In genomic region chr12:121087467-121088207, GRCh38 we compare ENCODE assay signal across 18 cellular contexts. TPM values are rescaled to one million over a fixed set of nuclear protein-coding genes. Genes with fewer than 3 reads are reported as not detected.
A peak's percentile ranks its signal among the peaks of the same experiment; 100 is the strongest.
DNase-seq lines count a peak whose midpoint lies in the region; ATAC-seq, FAIRE-seq and TF ChIP-seq lines count a peak whose summit lies in the region.
"Had no signal": no experiment of that assay in that cellular context is flagged by ENCODE, and none has a peak within 500 bp of the region (broad histone marks: within the 10 kb centered on the region; RNA-seq: fewer than 3 reads in every experiment).

No MANE protein-coding gene starts in this region.

- RAD21 ChIA-PET in GM12878 (lab: Charles Lee; ENCODE audit: unreplicated experiment) = no interaction called here

- H2AFZ ChIP-seq in GM23338 (peak overlapping the region; percentile 32; the same call in 1 of the 2 replicates), GM12878 (ENCODE audit: control insufficient read depth, low read depth, low read length) (peak overlapping the region; percentile 70)

- TF ChIP-seq CTCF in GM23338 (conservative IDR thresholded peaks at IDR 0.05; ENCODE audit: low read depth in 2 of 2) = no peak
- TF ChIP-seq CTCF in GM12878 (IDR thresholded peaks at IDR 0.05 in 2 of 3, conservative IDR thresholded peaks at IDR 0.05 in 1 of 3; ENCODE audit: control insufficient read depth in 2 of 3, extremely low read depth in 1 of 3, insufficient read depth in 1 of 3, low read depth in 3 of 3, low read length in 3 of 3) = no peak

- H3K4me1 ChIP-seq in GM23338 (ENCODE audit: insufficient read depth) (no peaks in the 10 kb centered on the region), GM12878 (ENCODE audit: control insufficient read depth, insufficient read depth, low read length) (peaks cover 8% of the 10 kb centered on the region)
- H3K4me1 ChIP-seq in effector memory CD4-positive, alpha-beta T cell (ENCODE audit: control insufficient read depth, insufficient read depth, low read length, poor library complexity, severe bottlenecking) = peaks cover 5% of the 10 kb centered on the region
- H3K4me1 ChIP-seq: adrenal gland, esophagus squamous epithelium, right atrium auricular region had no signal

- H4K20me1 ChIP-seq in GM23338 (replicated peaks; ENCODE audit: insufficient read depth) (no peaks in the 10 kb centered on the region), GM12878 (ENCODE audit: control insufficient read depth, insufficient read depth) (no peaks in the 10 kb centered on the region)

- H3K27me3 ChIP-seq in GM23338 (ENCODE audit: insufficient read depth) (no peaks in the 10 kb centered on the region), GM12878 (replicated peaks in 1 of 2; ENCODE audit: control insufficient read depth in 2 of 2, insufficient read depth in 2 of 2, low read length in 1 of 2) (no peaks in the 10 kb centered on the region)
- H3K27me3 ChIP-seq in effector memory CD4-positive, alpha-beta T cell (replicated peaks; ENCODE audit: control insufficient read depth, insufficient read depth, low read length, poor library complexity, severe bottlenecking) = no peaks in the 10 kb centered on the region
- H3K27me3 ChIP-seq: adrenal gland, cardiac muscle cell, esophagus squamous epithelium, right atrium auricular region had no signal

- no TSS peak for BruUV-seq in GM12878 (replicated peaks; lab: Mats Ljungman, UMichigan)

- POLR2A ChIA-PET in GM12878 (lab: Charles Lee) = no interaction called here

- no peaks in the 10 kb centered on the region for H3F3A ChIP-seq in GM23338 (replicated peaks; ENCODE audit: low read depth)

- SMC1A ChIA-PET in GM12878 (lab: Charles Lee; ENCODE audit: uncharacterized antibody, unreplicated experiment) = no interaction called here

- H3K9ac ChIP-seq in GM12878 (ENCODE audit: control insufficient read depth, insufficient read depth, low read length) = no peak overlapping the region

- no peak for TF ChIP-seq EP300 in GM12878 (IDR thresholded peaks at IDR 0.05; ENCODE audit: borderline replicate concordance in 1 of 2, control insufficient read depth in 1 of 2, low read depth in 2 of 2, low read length in 2 of 2)

- H3K4me2 ChIP-seq in GM23338 (no peak overlapping the region), GM12878 (ENCODE audit: control insufficient read depth, insufficient read depth) (peak overlapping the region; percentile 47; the same call in 1 of the 2 replicates)

- peaks cover 10% of the 10 kb centered on the region for H3K4me1 Mint-ChIP-seq in GM23338
- peaks cover 29% of the 10 kb centered on the region for H3K4me1 Mint-ChIP-seq in stimulated activated naive CD8-positive, alpha-beta T cell treated with anti-CD3 and anti-CD28 coated beads, Interleukin-15, amount 100 ng/mL, for 72 hours

- H3K27me3 Mint-ChIP-seq in GM23338 (ENCODE audit: insufficient read depth, low read depth, poor library complexity) = peaks cover 4% of the 10 kb centered on the region
- H3K27me3 Mint-ChIP-seq in stimulated activated naive CD8-positive, alpha-beta T cell treated with anti-CD3 and anti-CD28 coated beads, Interleukin-15, amount 100 ng/mL, for 72 hours = no peaks in the 10 kb centered on the region
- H3K27me3 Mint-ChIP-seq: activated T-cell treated with anti-CD3 and anti-CD28 coated beads, Interleukin-2, amount 50 U/mL, for 24 hours had no signal

- 43% methylated on average over 11 of the region's 11 CpGs for WGBS in GM12878 (ENCODE audit: insufficient coverage, insufficient replicate concordance, low lambda C conversion rate, missing lambda C conversion rate)

- no peaks in the 10 kb centered on the region for H3K9me2 ChIP-seq in GM23338 (ENCODE audit: insufficient read depth)

- H3K79me2 ChIP-seq in GM23338 (replicated peaks; ENCODE audit: insufficient read depth) (no peaks in the 10 kb centered on the region), GM12878 (ENCODE audit: control insufficient read depth, insufficient read depth, low read length) (no peaks in the 10 kb centered on the region)

- DNase-seq in activated CD8-positive, alpha-beta memory T cell treated with anti-CD3 and anti-CD28 coated beads for 24 hours = peak; percentile 40
- DNase-seq in activated CD8-positive, alpha-beta memory T cell treated with anti-CD3 and anti-CD28 coated beads, Interleukin-2, amount 50 U/mL, for 4 hours = no peak
- no peak for DNase-seq in GM23338 (ENCODE audit: low spot score)
- no peak for DNase-seq in GM12878 (ENCODE audit: low read depth, low spot score)
- DNase-seq in stimulated activated naive CD8-positive, alpha-beta T cell treated with anti-CD3 and anti-CD28 coated beads, Interleukin-15, amount 100 ng/mL, for 72 hours = no peak
- no peak for DNase-seq in effector memory CD4-positive, alpha-beta T cell
- DNase-seq: activated T-cell treated with anti-CD3 and anti-CD28 coated beads, Interleukin-2, amount 50 U/mL, for 24 hours; adrenal gland; esophagus squamous epithelium; mesendoderm; NCI-H1694 had no signal

- H3K9me3 Mint-ChIP-seq in GM23338 = peaks cover 6% of the 10 kb centered on the region; the same call in 2 of the 3 replicates
- no peaks in the 10 kb centered on the region for H3K9me3 Mint-ChIP-seq in stimulated activated naive CD8-positive, alpha-beta T cell treated with anti-CD3 and anti-CD28 coated beads, Interleukin-15, amount 100 ng/mL, for 72 hours
- H3K9me3 Mint-ChIP-seq: activated T-cell treated with anti-CD3 and anti-CD28 coated beads, Interleukin-2, amount 50 U/mL, for 24 hours; neural crest cell had no signal

- H3K4me3 ChIP-seq in GM23338 (no peak overlapping the region), GM12878 (no peak overlapping the region)
- no peak overlapping the region for H3K4me3 ChIP-seq in effector memory CD4-positive, alpha-beta T cell (ENCODE audit: insufficient read depth, low read depth, low read length, poor library complexity, severe bottlenecking)
- H3K4me3 ChIP-seq: adrenal gland, cardiac muscle cell, esophagus squamous epithelium, right atrium auricular region had no signal

- no peaks in the 10 kb centered on the region for H3K36me3 Mint-ChIP-seq in GM23338 (ENCODE audit: low read depth)

- no peak for TF ChIP-seq POLR2A in GM12878 (IDR thresholded peaks at IDR 0.05; ENCODE audit: low read depth, low read length)

- H3K27ac Mint-ChIP-seq in GM23338 = no peak overlapping the region
- peak overlapping the region; percentile 61 to 92 for H3K27ac Mint-ChIP-seq in stimulated activated naive CD8-positive, alpha-beta T cell treated with anti-CD3 and anti-CD28 coated beads, Interleukin-15, amount 100 ng/mL, for 72 hours
- H3K27ac Mint-ChIP-seq: activated T-cell treated with anti-CD3 and anti-CD28 coated beads, Interleukin-2, amount 50 U/mL, for 24 hours had no signal

- no peak for TF ChIP-seq RAD21 in GM12878 (IDR thresholded peaks at IDR 0.05; ENCODE audit: insufficient read depth, low read depth, low read length)

- no peaks in the 10 kb centered on the region for H3K9me3 ChIP-seq in GM12878 (replicated peaks; ENCODE audit: control insufficient read depth, insufficient read depth, low read length)
- no peaks in the 10 kb centered on the region for H3K9me3 ChIP-seq in effector memory CD4-positive, alpha-beta T cell (ENCODE audit: control insufficient read depth, low read length)
- H3K9me3 ChIP-seq: adrenal gland, esophagus squamous epithelium, right atrium auricular region had no signal

- H3K27ac ChIP-seq in GM23338 (ENCODE audit: low read depth) (no peak overlapping the region), GM12878 (ENCODE audit: control insufficient read depth, insufficient read depth) (no peak overlapping the region)
- no peak overlapping the region for H3K27ac ChIP-seq in effector memory CD4-positive, alpha-beta T cell (ENCODE audit: insufficient read depth, low read length, poor library complexity, severe bottlenecking)
- H3K27ac ChIP-seq: adrenal gland, cardiac muscle cell, esophagus squamous epithelium, right atrium auricular region had no signal

- intact Hi-C loops in GM12878 (cut with micrococcal nuclease; ENCODE audit: unreplicated experiment) = no loop called here

- in situ Hi-C loops in GM12878 (cut with MboI) = no loop called here

- CTCF ChIA-PET in GM12878 (lab: Yijun Ruan, JAX) = interaction anchor here (2.6 to 2.7 kb wide), 2 partner anchors 13 to 26 kb away, joined by 7 to 8 read pairs; no protein-coding TSS in a partner anchor

- FAIRE-seq in GM12878 (lab: Jason Lieb, UNC) = no peak
- FAIRE-seq: D721Med, keratinocyte had no signal

- H3K4me3 Mint-ChIP-seq in GM23338 = no peak overlapping the region
- H3K4me3 Mint-ChIP-seq in stimulated activated naive CD8-positive, alpha-beta T cell treated with anti-CD3 and anti-CD28 coated beads, Interleukin-15, amount 100 ng/mL, for 72 hours = peak overlapping the region in 1 of 2 donors; percentile 13
- H3K4me3 Mint-ChIP-seq: activated T-cell treated with anti-CD3 and anti-CD28 coated beads, Interleukin-2, amount 50 U/mL, for 24 hours; neural crest cell had no signal

- no peak for ATAC-seq in GM23338
- peak; percentile 29; the same call in 1 of the 3 replicates for ATAC-seq in GM12878
- no peak for ATAC-seq in stimulated activated naive CD8-positive, alpha-beta T cell treated with anti-CD3 and anti-CD28 coated beads, Interleukin-15, amount 100 ng/mL, for 72 hours
- ATAC-seq in HG02642 (IDR thresholded peaks at IDR 0.05; ENCODE audit: poor library complexity, unreplicated experiment) = no peak
- no peak for ATAC-seq in HG02798 (IDR thresholded peaks at IDR 0.05; ENCODE audit: poor library complexity, unreplicated experiment)

- H3K36me3 ChIP-seq in GM23338 (ENCODE audit: insufficient read depth) = no peaks in the 10 kb centered on the region
- H3K36me3 ChIP-seq in GM12878 (ENCODE audit: control insufficient read depth in 2 of 2, insufficient read depth in 2 of 2, low read length in 1 of 2) = no peaks in the 10 kb centered on the region
- H3K36me3 ChIP-seq in effector memory CD4-positive, alpha-beta T cell (ENCODE audit: control insufficient read depth, insufficient read depth, low read length) = no peaks in the 10 kb centered on the region
- H3K36me3 ChIP-seq: adrenal gland, cardiac muscle cell, esophagus squamous epithelium, right atrium auricular region had no signal

RNA-seq across cellular contexts. Expression of gene P2RX7, which starts 45.0 kb away (rescaled TPM):
- total RNA-seq in GM23338 (2014; rRNA removed; shearing (Covaris generic)) = 0.24 and 0.74 TPM in 2 replicates
- 0.43 and 0.48 TPM in 2 replicates for polyA plus RNA-seq in GM23338 (2016; fragmentation: Nextera tagmentation; extraction: Ambion mirVana)
- total RNA-seq in GM12878 (2013; cell fraction: nucleolus; rRNA removed) = 6.4 and 9.1 TPM in 2 replicates
- total RNA-seq in GM12878 (2014; rRNA removed) = 1.5 and 2.2 TPM in 2 replicates
- total RNA-seq in GM12878 (2014; rRNA removed; fragmentation: Illumina TruSeq; extraction: Trizol) = 1.7 and 1.8 TPM in 2 replicates
- total RNA-seq in GM12878 (2021) = 1.5 and 2.2 TPM in 2 replicates
- 0.43 TPM for polyA plus RNA-seq in GM12878 (2011; ENCODE audit: low read depth)
- polyA plus RNA-seq in GM12878 (2011; rRNA removed) = 1.7 and 2.2 TPM in 2 replicates
- polyA plus RNA-seq in GM12878 (2011; cell fraction: cytosol; rRNA removed) = 1.3 and 1.8 TPM in 2 replicates
- 1.5 and 1.8 TPM in 2 replicates for polyA plus RNA-seq in GM12878 (2011; cell fraction: nucleus; rRNA removed)
- 0.60 and 1.3 TPM in 2 replicates for polyA plus RNA-seq in GM12878 (2012)
- polyA plus RNA-seq in GM12878 (2014; fragmentation: Illumina TruSeq; extraction: Trizol) = 2.6 and 2.7 TPM in 2 replicates
- polyA plus RNA-seq in GM12878 (2014; fragmentation: Nextera tagmentation; extraction: Ambion mirVana) = 1 to 10 TPM in 1 of 2 experiments, under 1 TPM in 1; 0.99 to 1.2 TPM
- 1.4 and 1.5 TPM in 2 replicates for polyA plus RNA-seq in GM12878 (2014; rRNA removed)
- polyA plus RNA-seq in GM12878 (2016; fragmentation: Nextera tagmentation; extraction: Ambion mirVana) = 1 to 10 TPM in 1 of 2 experiments, under 1 TPM in 1; 0.74 to 1.2 TPM
- polyA minus RNA-seq in GM12878 (2011; rRNA and poly(A)+ RNA removed) = 1.2 and 2.0 TPM in 2 replicates
- polyA minus RNA-seq in GM12878 (2011; cell fraction: cytosol; rRNA and poly(A)+ RNA removed) = 0.67 and 0.73 TPM in 2 replicates
- polyA minus RNA-seq in GM12878 (2011; cell fraction: nucleus; rRNA and poly(A)+ RNA removed) = 1.2 and 2.8 TPM in 2 replicates

RNA-seq across cellular contexts. Expression of gene OASL, which starts 48.6 kb away (rescaled TPM):
- total RNA-seq in GM23338 (2014; rRNA removed; shearing (Covaris generic)) = not detected in 2 replicates
- polyA plus RNA-seq in GM23338 (2016; fragmentation: Nextera tagmentation; extraction: Ambion mirVana) = not detected in 2 replicates
- total RNA-seq in GM12878 (2013; cell fraction: nucleolus; rRNA removed) = 2.0 and 2.4 TPM in 2 replicates
- 4.4 and 4.6 TPM in 2 replicates for total RNA-seq in GM12878 (2014; rRNA removed)
- total RNA-seq in GM12878 (2014; rRNA removed; fragmentation: Illumina TruSeq; extraction: Trizol) = 2.3 and 3.4 TPM in 2 replicates
- 2.6 and 3.9 TPM in 2 replicates for total RNA-seq in GM12878 (2021)
- 2.3 TPM for polyA plus RNA-seq in GM12878 (2011; ENCODE audit: low read depth)
- 7.2 and 9.1 TPM in 2 replicates for polyA plus RNA-seq in GM12878 (2011; rRNA removed)
- 7.6 and 10.7 TPM in 2 replicates for polyA plus RNA-seq in GM12878 (2011; cell fraction: cytosol; rRNA removed)
- polyA plus RNA-seq in GM12878 (2011; cell fraction: nucleus; rRNA removed) = 2.0 and 2.8 TPM in 2 replicates
- polyA plus RNA-seq in GM12878 (2012) = 3.9 and 4.0 TPM in 2 replicates
- polyA plus RNA-seq in GM12878 (2014; fragmentation: Illumina TruSeq; extraction: Trizol) = 2.1 and 2.9 TPM in 2 replicates
- polyA plus RNA-seq in GM12878 (2014; fragmentation: Nextera tagmentation; extraction: Ambion mirVana) = 1 to 10 TPM; 2.5 to 2.7 TPM
- 2.0 and 2.8 TPM in 2 replicates for polyA plus RNA-seq in GM12878 (2014; rRNA removed)
- polyA plus RNA-seq in GM12878 (2016; fragmentation: Nextera tagmentation; extraction: Ambion mirVana) = 1 to 10 TPM; 2.6 to 2.7 TPM
- 5.7 and 6.7 TPM in 2 replicates for polyA minus RNA-seq in GM12878 (2011; rRNA and poly(A)+ RNA removed)
- 1.5 and 2.3 TPM in 2 replicates for polyA minus RNA-seq in GM12878 (2011; cell fraction: cytosol; rRNA and poly(A)+ RNA removed)
- polyA minus RNA-seq in GM12878 (2011; cell fraction: nucleus; rRNA and poly(A)+ RNA removed) = 1.1 and 2.8 TPM in 2 replicates
- total RNA-seq: cardiac muscle cell, neural crest cell had no signal
- polyA plus RNA-seq: cardiac muscle cell had no signal
